ENCODE assay signal across 10 cellular contexts in genomic region chr6:45697605-45698004, GRCh38.
DNase-seq lines count a peak whose midpoint lies in the region; ATAC-seq and TF ChIP-seq lines count a peak whose summit lies in the region.
"Had no signal": no experiment of that assay in that cellular context is flagged by ENCODE, and none has a peak within 500 bp of the region (broad histone marks: within the 10 kb centered on the region; RNA-seq: fewer than 3 reads in every experiment).

No MANE protein-coding gene starts in this region.

- H3K27ac Mint-ChIP-seq in immature natural killer cell (no peak overlapping the region), endodermal cell (no peak overlapping the region)

- no peaks in the 10 kb centered on the region for H3K36me3 ChIP-seq in endodermal cell (ENCODE audit: control insufficient read depth, insufficient read depth, low read length)
- H3K36me3 ChIP-seq: gastrocnemius medialis had no signal

- no peaks in the 10 kb centered on the region for H3K36me3 Mint-ChIP-seq in immature natural killer cell
- H3K36me3 Mint-ChIP-seq in endodermal cell (ENCODE audit: low read depth): no peaks in the 10 kb centered on the region

- DNase-seq in AG08395 (ENCODE audit: low spot score): peak; percentile 95
- DNase-seq in LHCN-M2 (ENCODE audit: low read depth): peak; percentile 100
- DNase-seq in epidermal melanocyte (ENCODE audit: insufficient read length, low spot score): peak; percentile 36
- no peak for DNase-seq in immature natural killer cell
- DNase-seq in NCI-H446 treated with DMSO at 0.1 percent for 48 hours (lab: John Stamatoyannopoulos, UW): no peak
- no peak for DNase-seq in endodermal cell
- no peak for DNase-seq in OCI-M2 (lab: John Stamatoyannopoulos, UW; ENCODE audit: unreplicated experiment)
- DNase-seq: gastrocnemius medialis had no signal

- ATAC-seq in GM21515 (IDR thresholded peaks at IDR 0.05; ENCODE audit: unreplicated experiment): peak; percentile 58
- ATAC-seq: gastrocnemius medialis had no signal

- no peaks in the 10 kb centered on the region for H3K4me1 ChIP-seq in endodermal cell (ENCODE audit: control insufficient read depth, insufficient read depth, low read length)
- H3K4me1 ChIP-seq: gastrocnemius medialis had no signal

- H3K9me3 ChIP-seq in endodermal cell (ENCODE audit: control insufficient read depth, low read length): no peaks in the 10 kb centered on the region
- H3K9me3 ChIP-seq: gastrocnemius medialis had no signal

- H3K9ac ChIP-seq in endodermal cell (ENCODE audit: extremely low read depth, low read length, poor library complexity, severe bottlenecking): no peak overlapping the region

- no peaks in the 10 kb centered on the region for H3K9me3 Mint-ChIP-seq in immature natural killer cell
- H3K9me3 Mint-ChIP-seq in endodermal cell: no peaks in the 10 kb centered on the region

- no peak overlapping the region for H3K4me3 Mint-ChIP-seq in immature natural killer cell
- H3K4me3 Mint-ChIP-seq in endodermal cell: no peak overlapping the region

- H3K4me3 ChIP-seq in endodermal cell (ENCODE audit: low read length): no peak overlapping the region
- H3K4me3 ChIP-seq: gastrocnemius medialis had no signal

- 89 to 90% methylated on average over 4 to 5 of the region's 6 CpGs for WGBS in endodermal cell (ENCODE audit: insufficient coverage in 1 of 2, insufficient read length in 1 of 2), 2 experiments

- no peak overlapping the region for H3K27ac ChIP-seq in endodermal cell (ENCODE audit: low read depth, low read length)
- H3K27ac ChIP-seq: C4-2B, gastrocnemius medialis had no signal

- H3K27me3 Mint-ChIP-seq in immature natural killer cell (ENCODE audit: low read depth in 3 of 3): peaks cover 1 to 4% (median 2%) of the 10 kb centered on the region in 3 donors
- H3K27me3 Mint-ChIP-seq in endodermal cell (ENCODE audit: insufficient read depth): no peaks in the 10 kb centered on the region

- H3K27me3 ChIP-seq in endodermal cell (ENCODE audit: control insufficient read depth, insufficient read depth, low read length, poor library complexity, severe bottlenecking): no peaks in the 10 kb centered on the region
- H3K27me3 ChIP-seq: gastrocnemius medialis had no signal

- no peak for TF ChIP-seq CTCF in endodermal cell (conservative IDR thresholded peaks at IDR 0.05)

- H3K4me1 Mint-ChIP-seq in immature natural killer cell: no peaks in the 10 kb centered on the region
- no peaks in the 10 kb centered on the region for H3K4me1 Mint-ChIP-seq in endodermal cell

Comparison
In these comparisons a context has a peak if more than half of its experiments do, and no peak if none do; other contexts are left out.
1. DNase-seq: peak in AG08395 (single experiment), LHCN-M2 (single experiment) and epidermal melanocyte (single experiment); none in immature natural killer cell (0 of 3), NCI-H446 treated with DMSO at 0.1 percent for 48 hours (single experiment), endodermal cell (single experiment) and OCI-M2 (single experiment).